In the genomic region with DNA sequence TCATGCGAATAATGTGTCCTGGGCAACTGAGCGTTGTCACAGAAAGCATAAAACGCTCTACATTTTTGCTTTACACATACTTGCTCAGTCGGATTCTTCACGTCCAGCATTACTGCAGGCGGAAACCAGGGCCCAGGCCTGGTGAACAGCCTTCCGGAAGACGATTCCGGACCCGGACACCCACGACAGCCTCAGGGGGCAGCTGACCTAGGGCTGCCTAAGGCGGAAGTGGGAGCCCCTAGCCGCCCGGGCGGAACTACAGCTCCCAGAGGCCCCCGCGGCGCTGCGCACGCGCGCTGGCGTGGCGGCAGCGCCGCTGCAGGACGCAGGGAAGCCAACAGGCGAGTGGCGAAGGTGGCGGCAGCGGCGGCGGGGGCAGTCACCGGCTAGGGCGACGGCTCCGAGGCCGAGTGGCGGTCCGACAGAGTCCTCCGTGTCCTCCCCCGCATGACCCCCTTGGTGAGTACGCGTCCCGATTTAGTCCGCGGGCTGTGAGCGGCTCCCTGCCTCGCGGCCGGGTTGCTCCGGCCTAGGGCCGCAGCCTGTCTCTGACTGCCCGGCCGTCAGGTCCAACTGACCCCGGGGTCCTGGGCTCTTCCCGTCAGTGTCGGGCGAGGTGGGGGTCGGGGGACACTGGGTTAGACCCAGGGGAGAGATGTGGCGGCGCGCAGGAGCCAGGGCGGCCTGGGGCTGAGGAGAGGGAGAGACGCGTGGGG, we compare ENCODE assay signal across 8 cellular contexts. TPM values are rescaled to one million over a fixed set of nuclear protein-coding genes. Genes with fewer than 3 reads are reported as not detected.
A peak's percentile ranks its signal among the peaks of the same experiment; 100 is the strongest.
DNase-seq lines count a peak whose midpoint lies in the region; ATAC-seq and TF ChIP-seq lines count a peak whose summit lies in the region.

A gene with protein sequence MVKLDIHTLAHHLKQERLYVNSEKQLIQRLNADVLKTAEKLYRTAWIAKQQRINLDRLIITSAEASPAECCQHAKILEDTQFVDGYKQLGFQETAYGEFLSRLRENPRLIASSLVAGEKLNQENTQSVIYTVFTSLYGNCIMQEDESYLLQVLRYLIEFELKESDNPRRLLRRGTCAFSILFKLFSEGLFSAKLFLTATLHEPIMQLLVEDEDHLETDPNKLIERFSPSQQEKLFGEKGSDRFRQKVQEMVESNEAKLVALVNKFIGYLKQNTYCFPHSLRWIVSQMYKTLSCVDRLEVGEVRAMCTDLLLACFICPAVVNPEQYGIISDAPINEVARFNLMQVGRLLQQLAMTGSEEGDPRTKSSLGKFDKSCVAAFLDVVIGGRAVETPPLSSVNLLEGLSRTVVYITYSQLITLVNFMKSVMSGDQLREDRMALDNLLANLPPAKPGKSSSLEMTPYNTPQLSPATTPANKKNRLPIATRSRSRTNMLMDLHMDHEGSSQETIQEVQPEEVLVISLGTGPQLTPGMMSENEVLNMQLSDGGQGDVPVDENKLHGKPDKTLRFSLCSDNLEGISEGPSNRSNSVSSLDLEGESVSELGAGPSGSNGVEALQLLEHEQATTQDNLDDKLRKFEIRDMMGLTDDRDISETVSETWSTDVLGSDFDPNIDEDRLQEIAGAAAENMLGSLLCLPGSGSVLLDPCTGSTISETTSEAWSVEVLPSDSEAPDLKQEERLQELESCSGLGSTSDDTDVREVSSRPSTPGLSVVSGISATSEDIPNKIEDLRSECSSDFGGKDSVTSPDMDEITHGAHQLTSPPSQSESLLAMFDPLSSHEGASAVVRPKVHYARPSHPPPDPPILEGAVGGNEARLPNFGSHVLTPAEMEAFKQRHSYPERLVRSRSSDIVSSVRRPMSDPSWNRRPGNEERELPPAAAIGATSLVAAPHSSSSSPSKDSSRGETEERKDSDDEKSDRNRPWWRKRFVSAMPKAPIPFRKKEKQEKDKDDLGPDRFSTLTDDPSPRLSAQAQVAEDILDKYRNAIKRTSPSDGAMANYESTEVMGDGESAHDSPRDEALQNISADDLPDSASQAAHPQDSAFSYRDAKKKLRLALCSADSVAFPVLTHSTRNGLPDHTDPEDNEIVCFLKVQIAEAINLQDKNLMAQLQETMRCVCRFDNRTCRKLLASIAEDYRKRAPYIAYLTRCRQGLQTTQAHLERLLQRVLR (N-terminal part only) (plus strand): TSS at position 326 of the 716 bp plus-strand sequence. CDS start 37,096 bp downstream, outside the sequence.

- H3K79me2 ChIP-seq in PC-9 (ENCODE audit: low read depth) = peaks cover 42% of the 10 kb centered on the region

- DNase-seq in DMS53 treated with DMSO at 0.1 percent for 48 hours (lab: John Stamatoyannopoulos, UW; ENCODE audit: unreplicated experiment) = peak; percentile 90
- DNase-seq in PC-9 = peak; percentile 88 to 95
- peak; percentile 93 for DNase-seq in activated T-cell treated with anti-CD3 and anti-CD28 coated beads, Interleukin-2, amount 50 U/mL, for 1 hour
- peak; percentile 68 to 77 for DNase-seq in stimulated activated CD8-positive, alpha-beta memory T cell treated with anti-CD3 and anti-CD28 coated beads, Interleukin-7, amount 100 ng/mL, for 1 hour (ENCODE audit: low read depth in 2 of 2)

- peaks cover 6% of the 10 kb centered on the region for H3K36me3 Mint-ChIP-seq in IgD-negative memory B cell

- H3K4me1 Mint-ChIP-seq in IgD-negative memory B cell = peaks cover 29 to 30% (median 30%) of the 10 kb centered on the region in 3 donors

- ATAC-seq in GM21529 (IDR thresholded peaks at IDR 0.05; ENCODE audit: unreplicated experiment) = peak; percentile 92

- intact Hi-C loops in PC-9 (cut with micrococcal nuclease; ENCODE audit: unreplicated experiment) = loop anchor here (1.0 kb wide), 1 partner anchor 20 kb away; a partner anchor contains a TSS

- H3K9ac ChIP-seq in mucosa of stomach (ENCODE audit: low read length) = peak within 1 kb of the TSS; percentile 96

- H3K27ac Mint-ChIP-seq in IgD-negative memory B cell = peak within 1 kb of the TSS; percentile 96 to 100 (median 100)

- peaks cover 0 to 8% (median 0%) of the 10 kb centered on the region in 3 donors for H3K9me3 Mint-ChIP-seq in IgD-negative memory B cell

- H3K9me2 ChIP-seq in PC-9 (ENCODE audit: insufficient read depth) = no peaks in the 10 kb centered on the region

- no peaks in the 10 kb centered on the region for H3K27me3 Mint-ChIP-seq in IgD-negative memory B cell

- H3K4me1 ChIP-seq in PC-9 (replicated peaks; ENCODE audit: insufficient read depth) (peaks cover 24% of the 10 kb centered on the region), esophagus (ENCODE audit: control insufficient read depth in 2 of 2, insufficient read depth in 2 of 2, low read length in 1 of 2) (peaks cover 3% of the 10 kb centered on the region in 2 donors), mucosa of stomach (ENCODE audit: control insufficient read depth, insufficient read depth, low read length) (peaks cover 4% of the 10 kb centered on the region)

- H3K36me3 ChIP-seq in PC-9 (ENCODE audit: low read depth) (peaks cover 6% of the 10 kb centered on the region), esophagus (ENCODE audit: control insufficient read depth in 2 of 2, insufficient read depth in 2 of 2, low read length in 1 of 2) (peaks cover 0 to 3% of the 10 kb centered on the region in 2 donors), mucosa of stomach (ENCODE audit: control insufficient read depth, insufficient read depth, low read length) (no peaks in the 10 kb centered on the region)

- peaks cover 9% of the 10 kb centered on the region; the same call in 1 of the 2 replicates for H4K20me1 ChIP-seq in PC-9 (ENCODE audit: insufficient read depth)

- CTCF ChIA-PET in PC-9 (lab: Charles Lee) = no interaction called here

- peak within 1 kb of the TSS; percentile 83 for H3K27ac ChIP-seq in PC-9
- peak within 1 kb of the TSS; percentile 82 to 96 for H3K27ac ChIP-seq in esophagus (ENCODE audit: low read depth in 2 of 2, low read length in 1 of 2)

- no peaks in the 10 kb centered on the region for H3K9me3 ChIP-seq in PC-9 (ENCODE audit: insufficient read depth, low read depth)
- H3K9me3 ChIP-seq in esophagus (ENCODE audit: control insufficient read depth in 2 of 2, insufficient read depth in 1 of 2, low read depth in 1 of 2, low read length in 1 of 2) = no peaks in the 10 kb centered on the region
- no peaks in the 10 kb centered on the region for H3K9me3 ChIP-seq in mucosa of stomach (ENCODE audit: control insufficient read depth, low read length)

- H3K4me2 ChIP-seq in PC-9 = peak within 1 kb of the TSS; percentile 89

- WGBS in esophagus, 2 donors = 1% methylated on average over 62 to 66 of the region's 66 CpGs

- no TSS peak for BruUV-seq in PC-9 (replicated peaks; lab: Mats Ljungman, UMichigan)

- H3K27me3 ChIP-seq in PC-9 (ENCODE audit: insufficient read depth, low read depth) (no peaks in the 10 kb centered on the region), esophagus (ENCODE audit: control insufficient read depth in 1 of 2, insufficient read depth in 2 of 2, low read length in 2 of 2) (no peaks in the 10 kb centered on the region), mucosa of stomach (ENCODE audit: control insufficient read depth, insufficient read depth, low read length) (peaks cover 3% of the 10 kb centered on the region)

- H3K4me3 Mint-ChIP-seq in IgD-negative memory B cell = peak within 1 kb of the TSS; percentile 91 to 100 (median 96)

- H2AFZ ChIP-seq in PC-9 = peak within 1 kb of the TSS; percentile 98

- H3K4me3 ChIP-seq in PC-9 (peak within 1 kb of the TSS; percentile 78), esophagus (ENCODE audit: low read depth in 1 of 2, low read length in 2 of 2) (peak within 1 kb of the TSS; percentile 78 to 95), mucosa of stomach (ENCODE audit: low read length) (peak within 1 kb of the TSS; percentile 94)

- H3F3A ChIP-seq in PC-9 (ENCODE audit: insufficient read depth, low read depth) = peaks cover 18% of the 10 kb centered on the region; the same call in 1 of the 2 replicates

- POLR2A ChIA-PET in PC-9 (lab: Charles Lee; ENCODE audit: unreplicated experiment) = interaction anchor here (0.6 to 1.4 kb wide), 5 partner anchors 20 to 1999 kb away, joined by 4 to 26 read pairs (median 7); a partner anchor contains a TSS

- TF ChIP-seq CTCF in PC-9 (conservative IDR thresholded peaks at IDR 0.05) = no peak; the same call in 1 of the 2 replicates

RNA-seq across cellular contexts. Expression of the gene that starts here (rescaled TPM):
- polyA plus RNA-seq in IgD-negative memory B cell (33.7 TPM), esophagus (10 to 100 TPM in 1 of 2 donors, 1 to 10 TPM in 1; 9.9 to 10.9 TPM)
- 58.2 and 70.3 TPM in 2 replicates for total RNA-seq in PC-9 (2021)

Comparison
In these comparisons a context has a peak if more than half of its experiments do, and no peak if none do; other contexts are left out.
1. Peak in every context shown above with its lines: DNase-seq, ATAC-seq, H3K4me3 ChIP-seq and H3K27ac ChIP-seq.